18 cellular contexts compared by ENCODE assay signal in genomic region chr2:38427053-38427452, GRCh38. TPM values are rescaled to one million over a fixed set of nuclear protein-coding genes. Genes with fewer than 3 reads are reported as not detected.
DNase-seq lines count a peak whose midpoint lies in the region; ATAC-seq and TF ChIP-seq lines count a peak whose summit lies in the region.
"Had no signal": no experiment of that assay in that cellular context is flagged by ENCODE, and none has a peak within 500 bp of the region (broad histone marks: within the 10 kb centered on the region; RNA-seq: fewer than 3 reads in every experiment).

No MANE protein-coding gene starts in this region.

- no peaks in the 10 kb centered on the region for H3K9me3 ChIP-seq in HEK293 (ENCODE audit: control insufficient read depth, insufficient read depth, low read depth, low read length)
- H3K9me3 ChIP-seq in thyroid gland, result no peaks in the 10 kb centered on the region
- H3K9me3 ChIP-seq: Caco-2 had no signal

- DNase-seq in NCI-H2227 treated with DMSO at 0.1 percent for 48 hours (lab: John Stamatoyannopoulos, UW) (peak; percentile 68), thyroid gland (no peak), AG20443 (ENCODE audit: low spot score) (no peak), NCI-H187 treated with DMSO at 0.1 percent for 48 hours (lab: John Stamatoyannopoulos, UW) (no peak), omental fat pad (ENCODE audit: low spot score) (no peak)
- DNase-seq: ACHN; AML-193; Caco-2; CD4-positive, alpha-beta T cell; DMS153; DMS79; GDM1; KG1 had no signal

- TF ChIP-seq CTCF in 22Rv1 (IDR thresholded peaks at IDR 0.05) (no peak), HEK293 (tag by site-specific recombination; IDR thresholded peaks at IDR 0.05) (no peak), thyroid gland (IDR thresholded peaks at IDR 0.05) (no peak), omental fat pad (IDR thresholded peaks at IDR 0.05) (no peak)

- no peaks in the 10 kb centered on the region for H3K36me3 ChIP-seq in HEK293 (ENCODE audit: control insufficient read depth in 2 of 2, insufficient read depth in 1 of 2, low read length in 2 of 2)
- no peaks in the 10 kb centered on the region for H3K36me3 ChIP-seq in thyroid gland

- ATAC-seq in omental fat pad (ENCODE audit: low FRiP score), result no peak
- ATAC-seq: GM23338, HCT116 had no signal

- TF ChIP-seq POLR2A in thyroid gland (IDR thresholded peaks at IDR 0.05), result no peak

- no peaks in the 10 kb centered on the region for H3K27me3 ChIP-seq in thyroid gland

- H3K4me1 ChIP-seq in HEK293 (ENCODE audit: control insufficient read depth, insufficient read depth, low read length) (peaks cover 14% of the 10 kb centered on the region; the same call in 1 of the 2 replicates), thyroid gland (peaks cover 20 to 23% of the 10 kb centered on the region in 2 donors)
- H3K4me1 ChIP-seq: Caco-2 had no signal

- CTCF ChIA-PET in HEK293 (lab: Yijun Ruan, JAX), result no interaction called here

- POLR2A ChIA-PET in HEK293 (lab: Yijun Ruan, JAX), result no interaction called here

- WGBS in thyroid gland, 2 donors, result 74 to 90% methylated on average over 5 of the region's 5 CpGs

- H3K4me3 ChIP-seq in HEK293 (ENCODE audit: low read depth, low read length) (no peak overlapping the region), thyroid gland (replicated peaks in 1 of 3) (no peak overlapping the region)
- H3K4me3 ChIP-seq: GM23338 had no signal

- H3K27ac ChIP-seq in 22Rv1 (peak overlapping the region; percentile 58), HEK293 (ENCODE audit: extremely low read depth, low read depth, low read length) (no peak overlapping the region), thyroid gland (peak overlapping the region in 2 of 3 donors; percentile 68 to 73)
- H3K27ac ChIP-seq: HL-60 had no signal

- intact Hi-C loops in thyroid gland (cut with DNase I), result no loop called here

TF ChIP-seq in HEK293, 187 proteins besides CTCF, POLR2A, EP300 and RAD21:
- TF ChIP-seq ZNF600 (tag by site-specific recombination; IDR thresholded peaks at IDR 0.05) (0 out of 2 replicates have a peak, but pooled peaks have one; percentile 22), ZNF423 (tag by site-specific recombination; IDR thresholded peaks at IDR 0.05) (no peak), ZNF654 (tag by site-specific recombination; IDR thresholded peaks at IDR 0.05; ENCODE audit: low read depth) (no peak), ZNF623 (tag by site-specific recombination; IDR thresholded peaks at IDR 0.05) (no peak), INSM2 (tag by site-specific recombination; IDR thresholded peaks at IDR 0.05) (no peak), HOXD13 (CRISPR knock-in tag; IDR thresholded peaks at IDR 0.05; ENCODE audit: borderline replicate concordance) (no peak), ZNF391 (tag by site-specific recombination; IDR thresholded peaks at IDR 0.05; ENCODE audit: borderline replicate concordance, low read depth) (no peak)
- TF ChIP-seq, protein P1, sequence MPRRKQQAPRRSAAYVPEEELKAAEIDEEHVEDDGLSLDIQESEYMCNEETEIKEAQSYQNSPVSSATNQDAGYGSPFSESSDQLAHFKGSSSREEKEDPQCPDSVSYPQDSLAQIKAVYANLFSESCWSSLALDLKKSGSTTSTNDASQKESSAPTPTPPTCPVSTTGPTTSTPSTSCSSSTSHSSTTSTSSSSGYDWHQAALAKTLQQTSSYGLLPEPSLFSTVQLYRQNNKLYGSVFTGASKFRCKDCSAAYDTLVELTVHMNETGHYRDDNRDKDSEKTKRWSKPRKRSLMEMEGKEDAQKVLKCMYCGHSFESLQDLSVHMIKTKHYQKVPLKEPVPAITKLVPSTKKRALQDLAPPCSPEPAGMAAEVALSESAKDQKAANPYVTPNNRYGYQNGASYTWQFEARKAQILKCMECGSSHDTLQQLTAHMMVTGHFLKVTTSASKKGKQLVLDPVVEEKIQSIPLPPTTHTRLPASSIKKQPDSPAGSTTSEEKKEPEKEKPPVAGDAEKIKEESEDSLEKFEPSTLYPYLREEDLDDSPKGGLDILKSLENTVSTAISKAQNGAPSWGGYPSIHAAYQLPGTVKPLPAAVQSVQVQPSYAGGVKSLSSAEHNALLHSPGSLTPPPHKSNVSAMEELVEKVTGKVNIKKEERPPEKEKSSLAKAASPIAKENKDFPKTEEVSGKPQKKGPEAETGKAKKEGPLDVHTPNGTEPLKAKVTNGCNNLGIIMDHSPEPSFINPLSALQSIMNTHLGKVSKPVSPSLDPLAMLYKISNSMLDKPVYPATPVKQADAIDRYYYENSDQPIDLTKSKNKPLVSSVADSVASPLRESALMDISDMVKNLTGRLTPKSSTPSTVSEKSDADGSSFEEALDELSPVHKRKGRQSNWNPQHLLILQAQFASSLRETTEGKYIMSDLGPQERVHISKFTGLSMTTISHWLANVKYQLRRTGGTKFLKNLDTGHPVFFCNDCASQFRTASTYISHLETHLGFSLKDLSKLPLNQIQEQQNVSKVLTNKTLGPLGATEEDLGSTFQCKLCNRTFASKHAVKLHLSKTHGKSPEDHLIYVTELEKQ (tag by site-specific recombination; IDR thresholded peaks at IDR 0.05; ENCODE audit: borderline replicate concordance), result no peak

RNA-seq across cellular contexts. Expression of gene ATL2, which starts 50.0 kb away (rescaled TPM):
- total RNA-seq in thyroid gland (100 to 1,000 TPM; 126 to 267 (median 146) TPM), omental fat pad (10 to 100 TPM; 52.7 to 82.0 (median 68.2) TPM)
